Comparison of ENCODE assay signal across 1 cellular context in the genomic region with DNA sequence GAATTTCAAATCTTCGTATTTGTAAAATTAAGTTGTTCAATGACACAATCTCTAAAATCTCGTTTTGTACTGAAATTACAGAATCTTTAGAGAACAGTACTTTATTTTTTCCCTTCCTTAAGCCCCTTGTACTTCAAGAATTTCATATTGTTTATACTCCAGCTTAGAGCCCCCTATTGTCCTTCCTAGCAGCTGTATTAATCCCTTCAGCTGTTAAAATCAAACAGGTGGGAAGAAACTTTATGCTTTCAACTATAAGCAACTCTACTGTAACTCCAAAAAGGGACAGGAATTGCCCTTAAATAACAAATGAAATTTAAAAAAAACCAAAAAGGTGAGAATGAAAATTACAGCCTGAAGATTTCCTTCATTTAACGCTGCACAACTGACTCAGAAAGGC.
TF ChIP-seq lines count a peak whose summit lies in the region.

No MANE protein-coding gene starts in this region.

TF ChIP-seq in GM12878, 131 proteins besides CTCF, POLR2A, EP300 and RAD21:
- TF ChIP-seq MEF2B (IDR thresholded peaks at IDR 0.05; ENCODE audit: partially characterized antibody, poor library complexity, severe bottlenecking) (no peak), SIN3A (IDR thresholded peaks at IDR 0.05; ENCODE audit: low read depth, low read length) (no peak), CHD2 (IDR thresholded peaks at IDR 0.05; ENCODE audit: borderline replicate concordance, low read depth, low read length) (no peak), PAX8 (IDR thresholded peaks at IDR 0.05) (no peak), MTA2 (IDR thresholded peaks at IDR 0.05; ENCODE audit: low read depth) (no peak), SREBF1 (IDR thresholded peaks at IDR 0.05; ENCODE audit: low read length) (no peak), CBX5 (IDR thresholded peaks at IDR 0.05; ENCODE audit: low read depth) (no peak), RBBP5 (conservative IDR thresholded peaks at IDR 0.05) (no peak)
- TF ChIP-seq, protein P1, sequence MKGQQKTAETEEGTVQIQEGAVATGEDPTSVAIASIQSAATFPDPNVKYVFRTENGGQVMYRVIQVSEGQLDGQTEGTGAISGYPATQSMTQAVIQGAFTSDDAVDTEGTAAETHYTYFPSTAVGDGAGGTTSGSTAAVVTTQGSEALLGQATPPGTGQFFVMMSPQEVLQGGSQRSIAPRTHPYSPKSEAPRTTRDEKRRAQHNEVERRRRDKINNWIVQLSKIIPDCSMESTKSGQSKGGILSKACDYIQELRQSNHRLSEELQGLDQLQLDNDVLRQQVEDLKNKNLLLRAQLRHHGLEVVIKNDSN (IDR thresholded peaks at IDR 0.05; ENCODE audit: borderline replicate concordance, extremely low read length, insufficient read depth, low read depth, low read length): no peak
- TF ChIP-seq, protein P2, sequence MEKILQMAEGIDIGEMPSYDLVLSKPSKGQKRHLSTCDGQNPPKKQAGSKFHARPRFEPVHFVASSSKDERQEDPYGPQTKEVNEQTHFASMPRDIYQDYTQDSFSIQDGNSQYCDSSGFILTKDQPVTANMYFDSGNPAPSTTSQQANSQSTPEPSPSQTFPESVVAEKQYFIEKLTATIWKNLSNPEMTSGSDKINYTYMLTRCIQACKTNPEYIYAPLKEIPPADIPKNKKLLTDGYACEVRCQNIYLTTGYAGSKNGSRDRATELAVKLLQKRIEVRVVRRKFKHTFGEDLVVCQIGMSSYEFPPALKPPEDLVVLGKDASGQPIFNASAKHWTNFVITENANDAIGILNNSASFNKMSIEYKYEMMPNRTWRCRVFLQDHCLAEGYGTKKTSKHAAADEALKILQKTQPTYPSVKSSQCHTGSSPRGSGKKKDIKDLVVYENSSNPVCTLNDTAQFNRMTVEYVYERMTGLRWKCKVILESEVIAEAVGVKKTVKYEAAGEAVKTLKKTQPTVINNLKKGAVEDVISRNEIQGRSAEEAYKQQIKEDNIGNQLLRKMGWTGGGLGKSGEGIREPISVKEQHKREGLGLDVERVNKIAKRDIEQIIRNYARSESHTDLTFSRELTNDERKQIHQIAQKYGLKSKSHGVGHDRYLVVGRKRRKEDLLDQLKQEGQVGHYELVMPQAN (conservative IDR thresholded peaks at IDR 0.05): no peak
- TF ChIP-seq, protein P3, sequence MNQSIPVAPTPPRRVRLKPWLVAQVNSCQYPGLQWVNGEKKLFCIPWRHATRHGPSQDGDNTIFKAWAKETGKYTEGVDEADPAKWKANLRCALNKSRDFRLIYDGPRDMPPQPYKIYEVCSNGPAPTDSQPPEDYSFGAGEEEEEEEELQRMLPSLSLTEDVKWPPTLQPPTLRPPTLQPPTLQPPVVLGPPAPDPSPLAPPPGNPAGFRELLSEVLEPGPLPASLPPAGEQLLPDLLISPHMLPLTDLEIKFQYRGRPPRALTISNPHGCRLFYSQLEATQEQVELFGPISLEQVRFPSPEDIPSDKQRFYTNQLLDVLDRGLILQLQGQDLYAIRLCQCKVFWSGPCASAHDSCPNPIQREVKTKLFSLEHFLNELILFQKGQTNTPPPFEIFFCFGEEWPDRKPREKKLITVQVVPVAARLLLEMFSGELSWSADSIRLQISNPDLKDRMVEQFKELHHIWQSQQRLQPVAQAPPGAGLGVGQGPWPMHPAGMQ (IDR thresholded peaks at IDR 0.05; ENCODE audit: borderline replicate concordance): no peak
